ENCODE assay signal across 13 cellular contexts in genomic region chr19:18972301-18972831, GRCh38. TPM values are rescaled to one million over a fixed set of nuclear protein-coding genes. Genes with fewer than 3 reads are reported as not detected.
DNase-seq lines count a peak whose midpoint lies in the region; ATAC-seq and TF ChIP-seq lines count a peak whose summit lies in the region.
"Had no signal": no experiment of that assay in that cellular context is flagged by ENCODE, and none has a peak within 500 bp of the region (broad histone marks: within the 10 kb centered on the region; RNA-seq: fewer than 3 reads in every experiment).

No MANE protein-coding gene starts in this region.

- no peak for ATAC-seq in GM21447 (IDR thresholded peaks at IDR 0.05; ENCODE audit: unreplicated experiment)

- no peaks in the 10 kb centered on the region for H3K9me2 ChIP-seq in GM23248 (ENCODE audit: insufficient read depth)

- no peaks in the 10 kb centered on the region for H4K20me1 ChIP-seq in GM23248 (ENCODE audit: insufficient read depth)

- no peak for TF ChIP-seq CTCF in retinal pigment epithelial cell (conservative IDR thresholded peaks at IDR 0.05; ENCODE audit: low read depth, low read length)

- H3K4me3 ChIP-seq in GM23248 (0 out of 2 replicates have a peak overlapping the region, but pooled peaks have one; percentile 31), retinal pigment epithelial cell (ENCODE audit: low read length) (no peak overlapping the region)

- peak overlapping the region; percentile 38; the same call in 1 of the 2 replicates for H2AFZ ChIP-seq in GM23248

- 0 out of 2 replicates have a peak overlapping the region, but pooled peaks have one; percentile 28 for H3K9ac ChIP-seq in GM23248

- peaks cover 19% of the 10 kb centered on the region for H3F3A ChIP-seq in GM23248 (ENCODE audit: insufficient read depth)

- 21 to 24% methylated on average over 12 of the region's 12 CpGs for WGBS in GM23248 (ENCODE audit: low coverage in 1 of 2, low lambda C conversion rate in 2 of 2, missing lambda C conversion rate in 2 of 2), 2 experiments

- 0 out of 2 replicates have a peak overlapping the region, but pooled peaks have one; percentile 9 for H3K27ac ChIP-seq in GM23248
- H3K27ac ChIP-seq: brain microvascular endothelial cell had no signal

- H3K4me1 ChIP-seq in GM23248 (ENCODE audit: insufficient read depth) = peaks cover 28% of the 10 kb centered on the region
- H3K4me1 ChIP-seq: Caco-2 had no signal

- no peaks in the 10 kb centered on the region for H3K36me3 ChIP-seq in GM23248 (ENCODE audit: low read depth)
- H3K36me3 ChIP-seq: brain microvascular endothelial cell had no signal

- no peaks in the 10 kb centered on the region for H3K9me3 ChIP-seq in GM23248 (ENCODE audit: low read depth)
- H3K9me3 ChIP-seq: Caco-2 had no signal

- no peaks in the 10 kb centered on the region for H3K79me2 ChIP-seq in GM23248 (ENCODE audit: insufficient read depth)

- in situ Hi-C loops in GM23248 (cut with MboI) = no loop called here

- H3K4me2 ChIP-seq in GM23248 (ENCODE audit: unreplicated experiment) = peak overlapping the region; percentile 55

- peak; percentile 56 for DNase-seq in GM23248
- DNase-seq in SKM-1 (lab: John Stamatoyannopoulos, UW; ENCODE audit: unreplicated experiment) = peak; percentile 61
- peak; percentile 23 for DNase-seq in fibroblast of the conjunctiva (ENCODE audit: low read depth)
- DNase-seq in retinal pigment epithelial cell (ENCODE audit: low read depth) = peak; percentile 85
- no peak for DNase-seq in nucleus accumbens (lab: John Stamatoyannopoulos, UW)
- no peak for DNase-seq in RPMI8226
- DNase-seq in activated naive CD4-positive, alpha-beta T cell treated with Interleukin-2 at 50 U/mL for 16 hours = no peak
- DNase-seq: activated CD8-positive, alpha-beta memory T cell treated with anti-CD3 and anti-CD28 coated beads, Interleukin-2, amount 50 U/mL, for 4 hours; brain microvascular endothelial cell; Caco-2; naive B cell; NCI-H146 had no signal

- H3K27me3 ChIP-seq in GM23248 (replicated peaks; ENCODE audit: insufficient read depth) = no peaks in the 10 kb centered on the region
- H3K27me3 ChIP-seq: brain microvascular endothelial cell had no signal

RNA-seq across cellular contexts. Expression of gene HOMER3, which starts 31.3 kb away (rescaled TPM):
- total RNA-seq in GM23248 (2014; rRNA removed; shearing (Covaris generic)) = 107 and 134 TPM in 2 replicates
- 64.6 and 65.1 TPM in 2 replicates for polyA plus RNA-seq in GM23248 (2016; fragmentation: Nextera tagmentation; extraction: Ambion mirVana)

RNA-seq across cellular contexts. Expression of gene DDX49, which starts 52.9 kb away (rescaled TPM):
- 71.6 and 76.0 TPM in 2 replicates for total RNA-seq in GM23248 (2014; rRNA removed; shearing (Covaris generic))
- polyA plus RNA-seq in GM23248 (2016; fragmentation: Nextera tagmentation; extraction: Ambion mirVana) = 53.4 and 56.5 TPM in 2 replicates

RNA-seq across cellular contexts. Expression of gene COPE, which starts 53.2 kb away (rescaled TPM):
- 347 and 359 TPM in 2 replicates for total RNA-seq in GM23248 (2014; rRNA removed; shearing (Covaris generic))
- 322 and 330 TPM in 2 replicates for polyA plus RNA-seq in GM23248 (2016; fragmentation: Nextera tagmentation; extraction: Ambion mirVana)

Comparison
In these comparisons a context has a peak if more than half of its experiments do, and no peak if none do; other contexts are left out.
1. DNase-seq: peak in GM23248 (single experiment), SKM-1 (single experiment), fibroblast of the conjunctiva (single experiment) and retinal pigment epithelial cell (single experiment); none in nucleus accumbens (0 of 56), RPMI8226 (single experiment) and activated naive CD4-positive, alpha-beta T cell treated with Interleukin-2 at 50 U/mL for 16 hours (single experiment).